Comparison of ENCODE assay signal across 8 cellular contexts in genomic region chr13:68627377-68627776, GRCh38.
"Had no signal": no experiment of that assay in that cellular context is flagged by ENCODE, and none has a peak within 500 bp of the region (broad histone marks: within the 10 kb centered on the region; RNA-seq: fewer than 3 reads in every experiment).

No MANE protein-coding gene starts in this region.

- H3K4me3 ChIP-seq: GM23248 had no signal

- H2AFZ ChIP-seq: GM23248 had no signal

- DNase-seq: GM23248, GOT3, H9, HCEC 1CT, KBM-7 had no signal

- H3K4me2 ChIP-seq: KMS-11 had no signal

- H3K27ac ChIP-seq: GM23248, KMS-11 had no signal

- FAIRE-seq: H54, HTR-8/SVneo had no signal

- H3K9ac ChIP-seq: GM23248, KMS-11 had no signal
